In the genomic region with DNA sequence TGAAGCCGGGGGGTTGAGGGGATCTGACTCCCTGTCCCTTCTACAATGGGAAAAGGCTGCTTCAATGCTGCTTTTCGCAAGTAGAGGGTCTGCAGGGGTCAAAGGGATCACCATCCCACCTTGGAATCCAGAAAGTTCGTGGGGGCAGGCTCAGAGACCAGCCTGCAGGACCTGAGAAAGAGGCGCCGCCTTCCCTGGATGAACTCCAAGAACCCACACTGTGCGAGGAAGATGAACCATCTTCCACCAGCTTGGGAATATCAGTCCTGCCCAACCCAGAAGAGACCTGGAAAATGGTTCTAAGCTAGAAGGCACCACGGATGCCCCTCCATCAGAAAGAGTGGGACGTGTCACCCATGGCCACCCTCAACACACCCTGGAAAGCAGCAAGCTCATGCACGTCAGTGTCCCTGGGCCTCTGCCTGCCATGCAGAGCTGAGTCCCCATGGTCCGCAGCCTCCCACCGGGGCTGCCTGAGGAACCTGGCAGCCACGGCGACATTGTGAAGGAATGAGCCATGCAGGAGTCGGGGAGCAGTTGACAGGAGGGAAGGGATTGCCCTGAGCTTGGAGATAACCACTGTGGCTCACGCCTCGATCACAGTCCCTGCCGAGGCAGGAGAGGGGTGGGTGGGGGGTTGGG, we compare ENCODE assay signal across 1 cellular context.
TF ChIP-seq lines count a peak whose summit lies in the region.

No MANE protein-coding gene starts in this region.

TF ChIP-seq in WTC11, 78 proteins besides CTCF, POLR2A, EP300 and RAD21 (continued from another document):
- TF ChIP-seq, protein P1, sequence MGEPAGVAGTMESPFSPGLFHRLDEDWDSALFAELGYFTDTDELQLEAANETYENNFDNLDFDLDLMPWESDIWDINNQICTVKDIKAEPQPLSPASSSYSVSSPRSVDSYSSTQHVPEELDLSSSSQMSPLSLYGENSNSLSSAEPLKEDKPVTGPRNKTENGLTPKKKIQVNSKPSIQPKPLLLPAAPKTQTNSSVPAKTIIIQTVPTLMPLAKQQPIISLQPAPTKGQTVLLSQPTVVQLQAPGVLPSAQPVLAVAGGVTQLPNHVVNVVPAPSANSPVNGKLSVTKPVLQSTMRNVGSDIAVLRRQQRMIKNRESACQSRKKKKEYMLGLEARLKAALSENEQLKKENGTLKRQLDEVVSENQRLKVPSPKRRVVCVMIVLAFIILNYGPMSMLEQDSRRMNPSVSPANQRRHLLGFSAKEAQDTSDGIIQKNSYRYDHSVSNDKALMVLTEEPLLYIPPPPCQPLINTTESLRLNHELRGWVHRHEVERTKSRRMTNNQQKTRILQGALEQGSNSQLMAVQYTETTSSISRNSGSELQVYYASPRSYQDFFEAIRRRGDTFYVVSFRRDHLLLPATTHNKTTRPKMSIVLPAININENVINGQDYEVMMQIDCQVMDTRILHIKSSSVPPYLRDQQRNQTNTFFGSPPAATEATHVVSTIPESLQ (CRISPR knock-in tag; IDR thresholded peaks at IDR 0.05), result no peak
- TF ChIP-seq MYBL2 (CRISPR knock-in tag; IDR thresholded peaks at IDR 0.05), result no peak
- no peak for TF ChIP-seq USF1 (CRISPR knock-in tag; IDR thresholded peaks at IDR 0.05)
- no peak for TF ChIP-seq FOXP1 (CRISPR knock-in tag; IDR thresholded peaks at IDR 0.05; ENCODE audit: borderline replicate concordance)
- TF ChIP-seq ZNF425 (CRISPR knock-in tag; conservative IDR thresholded peaks at IDR 0.05), result no peak
- no peak for TF ChIP-seq GTF2I (CRISPR knock-in tag; conservative IDR thresholded peaks at IDR 0.05)
- TF ChIP-seq, protein P2, sequence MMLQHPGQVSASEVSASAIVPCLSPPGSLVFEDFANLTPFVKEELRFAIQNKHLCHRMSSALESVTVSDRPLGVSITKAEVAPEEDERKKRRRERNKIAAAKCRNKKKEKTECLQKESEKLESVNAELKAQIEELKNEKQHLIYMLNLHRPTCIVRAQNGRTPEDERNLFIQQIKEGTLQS (CRISPR knock-in tag; conservative IDR thresholded peaks at IDR 0.05), result no peak
- no peak for TF ChIP-seq KAT7 (CRISPR knock-in tag; IDR thresholded peaks at IDR 0.05; ENCODE audit: borderline replicate concordance)
- no peak for TF ChIP-seq HMGXB4 (CRISPR knock-in tag; IDR thresholded peaks at IDR 0.05)
- TF ChIP-seq ZNF263 (CRISPR knock-in tag; IDR thresholded peaks at IDR 0.05; ENCODE audit: low read depth), result no peak
- no peak for TF ChIP-seq E2F4 (CRISPR knock-in tag; IDR thresholded peaks at IDR 0.05; ENCODE audit: borderline replicate concordance, low read depth)
